Comparison of ENCODE assay signal across 2 cellular contexts in genomic region chr16:17477260-17477545, GRCh38. TPM values are rescaled to one million over a fixed set of nuclear protein-coding genes. Genes with fewer than 3 reads are reported as not detected.
"Had no signal": no experiment of that assay in that cellular context is flagged by ENCODE, and none has a peak within 500 bp of the region (broad histone marks: within the 10 kb centered on the region; RNA-seq: fewer than 3 reads in every experiment).

No MANE protein-coding gene starts in this region.

RNA-seq across cellular contexts. Expression of gene XYLT1, which starts 6.4 kb away (rescaled TPM):
- total RNA-seq: MCF 10A, PC-3 had no signal
